Comparison of ENCODE assay signal across 12 cellular contexts in genomic region chr7:75916685-75917634, GRCh38. TPM values are rescaled to one million over a fixed set of nuclear protein-coding genes. Genes with fewer than 3 reads are reported as not detected.
DNase-seq lines count a peak whose midpoint lies in the region; ATAC-seq, FAIRE-seq and TF ChIP-seq lines count a peak whose summit lies in the region.
"Had no signal": no experiment of that assay in that cellular context is flagged by ENCODE, and none has a peak within 500 bp of the region (broad histone marks: within the 10 kb centered on the region; RNA-seq: fewer than 3 reads in every experiment).

No MANE protein-coding gene starts in this region.

- no peaks in the 10 kb centered on the region for H3K27me3 Mint-ChIP-seq in stimulated activated memory B cell treated with anti-CD40 and anti-IgM and Interleukin-4, amounts not matched to agents 10 μg/mL and 1 μg/mL and 100 μg/mL, for 72 hours
- H3K27me3 Mint-ChIP-seq: activated naive CD8-positive, alpha-beta T cell treated with anti-CD3 and anti-CD28 coated beads, Interleukin-2, amount 10 ng/mL, durations not matched to agents 7 days and 5 days had no signal

- H3K9ac ChIP-seq in SK-N-MC (ENCODE audit: insufficient read length) (no peak overlapping the region), keratinocyte (ENCODE audit: control insufficient read depth, extremely low read depth, insufficient read depth, low read length) (no peak overlapping the region)

- H3K9me1 ChIP-seq in keratinocyte (ENCODE audit: control insufficient read depth, extremely low read depth, insufficient read depth, low read length) = no peaks in the 10 kb centered on the region

- H3K36me3 Mint-ChIP-seq in stimulated activated memory B cell treated with anti-CD40 and anti-IgM and Interleukin-4, amounts not matched to agents 10 μg/mL and 1 μg/mL and 100 μg/mL, for 72 hours = peaks cover 17% of the 10 kb centered on the region

- H3K4me3 ChIP-seq in H7 (ENCODE audit: insufficient read depth, low read depth, low read length) = no peak overlapping the region
- H3K4me3 ChIP-seq in SK-N-MC = peak overlapping the region; percentile 96
- no peak overlapping the region for H3K4me3 ChIP-seq in keratinocyte (ENCODE audit: control insufficient read depth in 2 of 3, extremely low read depth in 1 of 3, insufficient read depth in 2 of 3, low read depth in 1 of 3, low read length in 3 of 3)

- no peak for FAIRE-seq in keratinocyte (lab: Jason Lieb, UNC)

- no peak overlapping the region for H2AFZ ChIP-seq in keratinocyte (ENCODE audit: control insufficient read depth, low read length)

- H4K20me1 ChIP-seq in keratinocyte (ENCODE audit: control insufficient read depth, extremely low read depth, insufficient read depth, low read length) = peaks cover 7% of the 10 kb centered on the region

- peak; percentile 8 for DNase-seq in H7
- DNase-seq in SK-N-MC (ENCODE audit: low read depth, low spot score) = no peak
- DNase-seq in keratinocyte (ENCODE audit: low read depth, low spot score) = no peak
- DNase-seq in DMS114 treated with DMSO at 0.1 percent for 48 hours (lab: John Stamatoyannopoulos, UW; ENCODE audit: unreplicated experiment) = no peak
- DNase-seq in activated gamma-delta T cell (lab: John Stamatoyannopoulos, UW) = no peak
- DNase-seq: activated CD4-positive, alpha-beta T cell treated with anti-CD3 and anti-CD28 coated beads for 4 hours; activated naive CD8-positive, alpha-beta T cell treated with anti-CD3 and anti-CD28 coated beads, Interleukin-2, amount 10 ng/mL, durations not matched to agents 7 days and 5 days; effector CD4-positive, alpha-beta T cell; SIG-M5; spleen had no signal

- peaks cover 13% of the 10 kb centered on the region for H3K4me1 ChIP-seq in keratinocyte (ENCODE audit: control insufficient read depth, extremely low read depth, insufficient read depth, low read length)

- peaks cover 50% of the 10 kb centered on the region for H3K79me2 ChIP-seq in keratinocyte (ENCODE audit: control insufficient read depth, insufficient read depth, low read length)

- peak overlapping the region; percentile 43 for H3K4me2 ChIP-seq in keratinocyte (ENCODE audit: control insufficient read depth, extremely low read depth, insufficient read depth, low read depth, low read length)

- ATAC-seq in stimulated activated memory B cell treated with anti-CD40 and anti-IgM and Interleukin-4, amounts not matched to agents 10 μg/mL and 1 μg/mL and 100 μg/mL, for 72 hours = no peak
- ATAC-seq in GM18498 (IDR thresholded peaks at IDR 0.05; ENCODE audit: unreplicated experiment) = no peak

- H3K27me3 ChIP-seq in H7 (ENCODE audit: control insufficient read depth, insufficient read depth, low read length) (no peaks in the 10 kb centered on the region), keratinocyte (ENCODE audit: control insufficient read depth, extremely low read depth, insufficient read depth, low read length) (no peaks in the 10 kb centered on the region)
- H3K27me3 ChIP-seq: spleen had no signal

- H3K27ac ChIP-seq in SK-N-MC (no peak overlapping the region), keratinocyte (ENCODE audit: control insufficient read depth, insufficient read depth, low read length) (no peak overlapping the region)

- dilution Hi-C loops in keratinocyte (cut with MboI; ENCODE audit: extremely low pct_ligation_motif_present, low sequenced_read_pairs) = no loop called here

- H3K9me3 ChIP-seq in SK-N-MC (ENCODE audit: low read depth, low read length) = no peaks in the 10 kb centered on the region
- no peaks in the 10 kb centered on the region for H3K9me3 ChIP-seq in keratinocyte (ENCODE audit: control insufficient read depth, low read depth, low read length)
- H3K9me3 ChIP-seq: spleen had no signal

- TF ChIP-seq CTCF in keratinocyte (optimal IDR thresholded peaks at IDR 0.05 in 1 of 3, IDR thresholded peaks at IDR 0.05 in 1 of 3, conservative IDR thresholded peaks at IDR 0.05 in 1 of 3; ENCODE audit: extremely low read depth in 1 of 3, insufficient read depth in 2 of 3, low read length in 3 of 3) = no peak

- peak overlapping the region; percentile 83 for H3K4me3 Mint-ChIP-seq in stimulated activated memory B cell treated with anti-CD40 and anti-IgM and Interleukin-4, amounts not matched to agents 10 μg/mL and 1 μg/mL and 100 μg/mL, for 72 hours

- H3K4me1 Mint-ChIP-seq in stimulated activated memory B cell treated with anti-CD40 and anti-IgM and Interleukin-4, amounts not matched to agents 10 μg/mL and 1 μg/mL and 100 μg/mL, for 72 hours = peaks cover 39% of the 10 kb centered on the region

- H3K9me3 Mint-ChIP-seq in stimulated activated memory B cell treated with anti-CD40 and anti-IgM and Interleukin-4, amounts not matched to agents 10 μg/mL and 1 μg/mL and 100 μg/mL, for 72 hours = no peaks in the 10 kb centered on the region
- H3K9me3 Mint-ChIP-seq: activated naive CD8-positive, alpha-beta T cell treated with anti-CD3 and anti-CD28 coated beads, Interleukin-2, amount 10 ng/mL, durations not matched to agents 7 days and 5 days had no signal

- H3K36me3 ChIP-seq in H7 (replicated peaks; ENCODE audit: control insufficient read depth, insufficient read depth, low read length) = no peaks in the 10 kb centered on the region
- no peaks in the 10 kb centered on the region for H3K36me3 ChIP-seq in SK-N-MC (ENCODE audit: insufficient read depth, low read length)
- H3K36me3 ChIP-seq in keratinocyte (ENCODE audit: control insufficient read depth in 2 of 2, extremely low read depth in 1 of 2, insufficient read depth in 2 of 2, low read length in 2 of 2) = peaks cover 0 to 2% of the 10 kb centered on the region in 2 experiments

- no peak overlapping the region for H3K27ac Mint-ChIP-seq in stimulated activated memory B cell treated with anti-CD40 and anti-IgM and Interleukin-4, amounts not matched to agents 10 μg/mL and 1 μg/mL and 100 μg/mL, for 72 hours
- H3K27ac Mint-ChIP-seq: activated naive CD8-positive, alpha-beta T cell treated with anti-CD3 and anti-CD28 coated beads, Interleukin-2, amount 10 ng/mL, durations not matched to agents 7 days and 5 days had no signal

RNA-seq across cellular contexts. Expression of gene POR, which starts 2.0 kb away (rescaled TPM):
- 120 and 142 TPM in 2 replicates for total RNA-seq in H7 (2014; rRNA removed; shearing (Covaris generic))
- 25.9 to 35.0 TPM (median 28.6 TPM) in 3 replicates for polyA plus RNA-seq in keratinocyte
- 56.9 TPM for polyA plus RNA-seq in keratinocyte (2011; ENCODE audit: low read depth)
- 18.1 and 28.0 TPM in 2 replicates for polyA plus RNA-seq in keratinocyte (2011; cell fraction: cytosol; rRNA removed)
- polyA plus RNA-seq in keratinocyte (2011; cell fraction: nucleus; rRNA removed) = 81.8 and 114 TPM in 2 replicates
- polyA plus RNA-seq in keratinocyte (2012; ENCODE audit: low replicate concordance) = 48.4 and 59.6 TPM in 2 replicates
- 32.7 to 104 TPM (median 40.3 TPM) in 3 replicates for polyA minus RNA-seq in keratinocyte
- polyA minus RNA-seq in keratinocyte (2011; cell fraction: cytosol; rRNA and poly(A)+ RNA removed) = 72.1 TPM
- 80.5 and 92.7 TPM in 2 replicates for polyA minus RNA-seq in keratinocyte (2011; cell fraction: nucleus; rRNA and poly(A)+ RNA removed)

RNA-seq across cellular contexts. Expression of gene RHBDD2, which starts 38.1 kb away (rescaled TPM):
- total RNA-seq in H7 (2014; rRNA removed; shearing (Covaris generic)) = 23.7 and 28.1 TPM in 2 replicates
- 24.1 to 35.4 TPM (median 26.3 TPM) in 3 replicates for polyA plus RNA-seq in keratinocyte
- 10.6 TPM for polyA plus RNA-seq in keratinocyte (2011; ENCODE audit: low read depth)
- polyA plus RNA-seq in keratinocyte (2011; cell fraction: cytosol; rRNA removed) = 32.2 and 47.8 TPM in 2 replicates
- 28.1 and 37.3 TPM in 2 replicates for polyA plus RNA-seq in keratinocyte (2011; cell fraction: nucleus; rRNA removed)
- 38.2 and 59.4 TPM in 2 replicates for polyA plus RNA-seq in keratinocyte (2012; ENCODE audit: low replicate concordance)
- polyA minus RNA-seq in keratinocyte = 24.3 to 54.7 TPM (median 34.0 TPM) in 3 replicates
- polyA minus RNA-seq in keratinocyte (2011; cell fraction: cytosol; rRNA and poly(A)+ RNA removed) = 38.8 TPM
- 12.1 and 18.5 TPM in 2 replicates for polyA minus RNA-seq in keratinocyte (2011; cell fraction: nucleus; rRNA and poly(A)+ RNA removed)
